In the genomic region with DNA sequence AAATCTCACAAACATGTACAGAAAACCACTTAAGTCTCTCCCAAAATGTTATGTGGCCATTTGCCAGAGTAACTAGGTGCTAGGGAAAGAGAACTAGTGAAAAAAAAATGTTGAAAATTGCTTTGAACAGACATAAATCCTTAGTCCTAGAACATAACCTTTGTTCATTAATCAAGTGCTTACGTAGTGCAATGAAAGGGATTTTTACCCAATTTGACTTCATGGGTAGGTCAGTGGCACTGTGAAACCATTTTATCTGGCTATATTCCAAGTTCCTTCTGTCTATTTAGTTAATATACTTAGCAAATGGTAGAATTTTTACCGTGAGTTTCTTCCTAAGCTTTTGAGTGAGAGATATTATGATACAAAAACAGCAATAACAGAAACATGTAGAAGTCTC, we compare ENCODE assay signal across 19 cellular contexts.
"Had no signal": no experiment of that assay in that cellular context is flagged by ENCODE, and none has a peak within 500 bp of the region (broad histone marks: within the 10 kb centered on the region; RNA-seq: fewer than 3 reads in every experiment).

No MANE protein-coding gene starts in this region.

- H3K27ac ChIP-seq: PC-9, VCaP had no signal

- ATAC-seq: activated T-cell treated with anti-CD3 and anti-CD28 coated beads, Interleukin-2, amount 50 U/mL, for 72 hours had no signal

- DNase-seq: activated CD4-positive, alpha-beta memory T cell treated with anti-CD3 and anti-CD28 coated beads, Interleukin-2, amount 10 ng/mL, durations not matched to agents 7 days and 5 days; activated CD4-positive, alpha-beta T cell treated with anti-CD3 and anti-CD28 coated beads, Interleukin-2, amount 50 U/mL, for 1 hour; activated CD4-positive, CD25-positive, alpha-beta regulatory T cell; activated gamma-delta T cell treated with Interleukin-2 at 50 U/mL for 16 hours; activated naive CD4-positive, alpha-beta T cell treated with anti-CD3 and anti-CD28 coated beads, Interleukin-2, amount 10 ng/mL, durations not matched to agents 7 days and 5 days; activated naive CD8-positive, alpha-beta T cell treated with anti-CD3 and anti-CD28 coated beads for 36 hours; activated T-cell treated with anti-CD3 and anti-CD28 coated beads, Interleukin-2, amount 50 U/mL, for 72 hours; KG1; NCI-H1092; NCI-H1436; NCI-H1694 treated with DMSO at 0.1 percent for 48 hours; NCI-H2029 treated with DMSO at 0.1 percent for 48 hours; NCI-H345; NCI-H510A treated with DMSO at 0.1 percent for 48 hours; NCI-H69; PC-9; SIG-M5; T-helper 1 cell had no signal

- H3K4me3 ChIP-seq: PC-9 had no signal
